In genomic region chr12:88035271-88035906, GRCh38 we compare ENCODE assay signal across 8 cellular contexts. TPM values are rescaled to one million over a fixed set of nuclear protein-coding genes. Genes with fewer than 3 reads are reported as not detected.
DNase-seq lines count a peak whose midpoint lies in the region; ATAC-seq and TF ChIP-seq lines count a peak whose summit lies in the region.

No MANE protein-coding gene starts in this region.

- H3K9me3 Mint-ChIP-seq in naive B cell, result no peaks in the 10 kb centered on the region
- no peaks in the 10 kb centered on the region for H3K9me3 Mint-ChIP-seq in stimulated activated effector memory CD8-positive, alpha-beta T cell treated with anti-CD3 and anti-CD28 coated beads, Interleukin-12 subunit alpha, Interleukin-12 subunit beta, amount 100 ng/mL, for 72 hours

- peaks cover 0 to 2% (median 0%) of the 10 kb centered on the region in 3 donors for H3K27me3 Mint-ChIP-seq in naive B cell

- no peaks in the 10 kb centered on the region for H3K36me3 Mint-ChIP-seq in naive B cell
- peaks cover 14% of the 10 kb centered on the region for H3K36me3 Mint-ChIP-seq in stimulated activated effector memory CD8-positive, alpha-beta T cell treated with anti-CD3 and anti-CD28 coated beads, Interleukin-12 subunit alpha, Interleukin-12 subunit beta, amount 100 ng/mL, for 72 hours

- peak; percentile 100 for ATAC-seq in GM21737 (IDR thresholded peaks at IDR 0.05; ENCODE audit: unreplicated experiment)
- ATAC-seq in naive B cell (ENCODE audit: low read depth in 2 of 2), result peak; percentile 98
- peak; percentile 100 for ATAC-seq in stimulated activated effector memory CD8-positive, alpha-beta T cell treated with anti-CD3 and anti-CD28 coated beads, Interleukin-12 subunit alpha, Interleukin-12 subunit beta, amount 100 ng/mL, for 72 hours

- DNase-seq in DMS79 (lab: John Stamatoyannopoulos, UW) (peak; percentile 45), KG1 (lab: John Stamatoyannopoulos, UW) (peak; percentile 74), fibroblast of gingiva (ENCODE audit: low read depth) (peak; percentile 76), naive B cell (peak; percentile 86)
- peak; percentile 90 to 92 for DNase-seq in activated T-cell treated with anti-CD3 and anti-CD28 coated beads, Interleukin-2, amount 50 U/mL, for 48 hours
- DNase-seq in stimulated activated effector memory CD8-positive, alpha-beta T cell treated with anti-CD3 and anti-CD28 coated beads, Interleukin-12 subunit alpha, Interleukin-12 subunit beta, amount 100 ng/mL, for 72 hours (ENCODE audit: low spot score in 2 of 2), result peak; percentile 77 to 91

- peak overlapping the region; percentile 95 to 98 (median 96) for H3K4me3 Mint-ChIP-seq in naive B cell
- H3K4me3 Mint-ChIP-seq in stimulated activated effector memory CD8-positive, alpha-beta T cell treated with anti-CD3 and anti-CD28 coated beads, Interleukin-12 subunit alpha, Interleukin-12 subunit beta, amount 100 ng/mL, for 72 hours, result peak overlapping the region; percentile 94

- peak overlapping the region; percentile 82 to 96 (median 94) for H3K27ac Mint-ChIP-seq in naive B cell
- peak overlapping the region; percentile 94 for H3K27ac Mint-ChIP-seq in stimulated activated effector memory CD8-positive, alpha-beta T cell treated with anti-CD3 and anti-CD28 coated beads, Interleukin-12 subunit alpha, Interleukin-12 subunit beta, amount 100 ng/mL, for 72 hours

- peaks cover 14 to 26% (median 15%) of the 10 kb centered on the region in 3 donors for H3K4me1 Mint-ChIP-seq in naive B cell
- H3K4me1 Mint-ChIP-seq in stimulated activated effector memory CD8-positive, alpha-beta T cell treated with anti-CD3 and anti-CD28 coated beads, Interleukin-12 subunit alpha, Interleukin-12 subunit beta, amount 100 ng/mL, for 72 hours, result peaks cover 33% of the 10 kb centered on the region

TF ChIP-seq in PFSK-1, 5 proteins besides CTCF, POLR2A, EP300 and RAD21:
- TF ChIP-seq REST (IDR thresholded peaks at IDR 0.05; ENCODE audit: insufficient read depth in 1 of 2, low read depth in 2 of 2, low read length in 2 of 2) (no peak), SIN3A (IDR thresholded peaks at IDR 0.05; ENCODE audit: borderline replicate concordance, insufficient read depth, low read length) (peak; percentile 63; the same call in 1 of the 2 replicates), FOXP2 (optimal IDR thresholded peaks at IDR 0.05; ENCODE audit: borderline replicate concordance, extremely low read depth, extremely low read length, insufficient read depth) (peak; percentile 57), TAF1 (IDR thresholded peaks at IDR 0.05; ENCODE audit: borderline replicate concordance, insufficient read depth, low read length) (peak; percentile 51; the same call in 1 of the 2 replicates), POLR2AphosphoS5 (IDR thresholded peaks at IDR 0.05; ENCODE audit: low read depth, low read length) (peak; percentile 92)

RNA-seq across cellular contexts. Expression of gene C12orf50, which starts 6.2 kb away (rescaled TPM):
- polyA plus RNA-seq in PFSK-1 (2012; ENCODE audit: insufficient read length, low read depth), result not detected
- polyA plus RNA-seq in naive B cell (ENCODE audit: low read depth in 6 of 6), result not detected

Comparison
In these comparisons a context has a peak if more than half of its experiments do, and no peak if none do; other contexts are left out.
1. Peak in every context shown above with its lines: DNase-seq and ATAC-seq.